ENCODE assay signal across 1 cellular context in the genomic region with DNA sequence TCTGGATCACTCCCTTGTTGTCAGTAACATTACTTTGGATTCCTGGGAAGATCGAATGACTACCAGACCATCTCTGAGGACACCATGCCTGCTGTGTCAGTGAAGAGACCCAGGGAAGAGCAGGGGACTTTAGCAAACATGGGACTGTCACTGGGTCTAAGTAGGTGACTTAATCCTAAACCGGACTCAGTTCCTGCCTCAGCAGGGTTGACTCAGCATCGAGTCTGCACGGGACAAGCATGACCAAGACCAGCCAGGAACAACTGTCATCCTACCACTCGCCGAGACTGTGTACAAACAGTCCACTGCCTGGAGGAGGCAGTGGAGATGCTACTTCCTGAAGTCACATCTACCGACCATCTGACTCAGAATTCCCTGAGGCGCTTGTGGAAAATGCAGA.
TF ChIP-seq lines count a peak whose summit lies in the region.

No MANE protein-coding gene starts in this region.

TF ChIP-seq in HepG2, 621 proteins besides CTCF, POLR2A, EP300 and RAD21 (continued from another document and continues in another):
- no peak for TF ChIP-seq MTA3 (CRISPR knock-in tag; IDR thresholded peaks at IDR 0.05)
- TF ChIP-seq SMAD3 (CRISPR knock-in tag; IDR thresholded peaks at IDR 0.05) = no peak
- no peak for TF ChIP-seq JUND (CRISPR knock-in tag; IDR thresholded peaks at IDR 0.05)
- TF ChIP-seq CREM (IDR thresholded peaks at IDR 0.05) = no peak
- no peak for TF ChIP-seq CREM (CRISPR knock-in tag; IDR thresholded peaks at IDR 0.05)
- TF ChIP-seq SALL1 (CRISPR knock-in tag; IDR thresholded peaks at IDR 0.05) = 0 out of 2 replicates have a peak, but pooled peaks have one; percentile 28
- no peak for TF ChIP-seq ZNF563 (CRISPR knock-in tag; IDR thresholded peaks at IDR 0.05)
- no peak for TF ChIP-seq HIVEP1 (CRISPR knock-in tag; IDR thresholded peaks at IDR 0.05)
- TF ChIP-seq, protein P1, sequence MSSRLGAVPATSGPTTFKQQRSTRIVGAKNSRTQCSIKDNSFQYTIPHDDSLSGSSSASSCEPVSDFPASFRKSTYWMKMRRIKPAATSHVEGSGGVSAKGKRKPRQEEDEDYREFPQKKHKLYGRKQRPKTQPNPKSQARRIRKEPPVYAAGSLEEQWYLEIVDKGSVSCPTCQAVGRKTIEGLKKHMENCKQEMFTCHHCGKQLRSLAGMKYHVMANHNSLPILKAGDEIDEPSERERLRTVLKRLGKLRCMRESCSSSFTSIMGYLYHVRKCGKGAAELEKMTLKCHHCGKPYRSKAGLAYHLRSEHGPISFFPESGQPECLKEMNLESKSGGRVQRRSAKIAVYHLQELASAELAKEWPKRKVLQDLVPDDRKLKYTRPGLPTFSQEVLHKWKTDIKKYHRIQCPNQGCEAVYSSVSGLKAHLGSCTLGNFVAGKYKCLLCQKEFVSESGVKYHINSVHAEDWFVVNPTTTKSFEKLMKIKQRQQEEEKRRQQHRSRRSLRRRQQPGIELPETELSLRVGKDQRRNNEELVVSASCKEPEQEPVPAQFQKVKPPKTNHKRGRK (CRISPR knock-in tag; IDR thresholded peaks at IDR 0.05) = no peak
- TF ChIP-seq FLYWCH1 (CRISPR knock-in tag; IDR thresholded peaks at IDR 0.05) = no peak
- peak; percentile 44; the same call in 1 of the 2 replicates for TF ChIP-seq GABPB1 (CRISPR knock-in tag; IDR thresholded peaks at IDR 0.05)
- TF ChIP-seq, protein P2, sequence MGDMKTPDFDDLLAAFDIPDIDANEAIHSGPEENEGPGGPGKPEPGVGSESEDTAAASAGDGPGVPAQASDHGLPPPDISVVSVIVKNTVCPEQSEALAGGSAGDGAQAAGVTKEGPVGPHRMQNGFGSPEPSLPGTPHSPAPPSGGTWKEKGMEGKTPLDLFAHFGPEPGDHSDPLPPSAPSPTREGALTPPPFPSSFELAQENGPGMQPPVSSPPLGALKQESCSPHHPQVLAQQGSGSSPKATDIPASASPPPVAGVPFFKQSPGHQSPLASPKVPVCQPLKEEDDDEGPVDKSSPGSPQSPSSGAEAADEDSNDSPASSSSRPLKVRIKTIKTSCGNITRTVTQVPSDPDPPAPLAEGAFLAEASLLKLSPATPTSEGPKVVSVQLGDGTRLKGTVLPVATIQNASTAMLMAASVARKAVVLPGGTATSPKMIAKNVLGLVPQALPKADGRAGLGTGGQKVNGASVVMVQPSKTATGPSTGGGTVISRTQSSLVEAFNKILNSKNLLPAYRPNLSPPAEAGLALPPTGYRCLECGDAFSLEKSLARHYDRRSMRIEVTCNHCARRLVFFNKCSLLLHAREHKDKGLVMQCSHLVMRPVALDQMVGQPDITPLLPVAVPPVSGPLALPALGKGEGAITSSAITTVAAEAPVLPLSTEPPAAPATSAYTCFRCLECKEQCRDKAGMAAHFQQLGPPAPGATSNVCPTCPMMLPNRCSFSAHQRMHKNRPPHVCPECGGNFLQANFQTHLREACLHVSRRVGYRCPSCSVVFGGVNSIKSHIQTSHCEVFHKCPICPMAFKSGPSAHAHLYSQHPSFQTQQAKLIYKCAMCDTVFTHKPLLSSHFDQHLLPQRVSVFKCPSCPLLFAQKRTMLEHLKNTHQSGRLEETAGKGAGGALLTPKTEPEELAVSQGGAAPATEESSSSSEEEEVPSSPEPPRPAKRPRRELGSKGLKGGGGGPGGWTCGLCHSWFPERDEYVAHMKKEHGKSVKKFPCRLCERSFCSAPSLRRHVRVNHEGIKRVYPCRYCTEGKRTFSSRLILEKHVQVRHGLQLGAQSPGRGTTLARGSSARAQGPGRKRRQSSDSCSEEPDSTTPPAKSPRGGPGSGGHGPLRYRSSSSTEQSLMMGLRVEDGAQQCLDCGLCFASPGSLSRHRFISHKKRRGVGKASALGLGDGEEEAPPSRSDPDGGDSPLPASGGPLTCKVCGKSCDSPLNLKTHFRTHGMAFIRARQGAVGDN (CRISPR knock-in tag; IDR thresholded peaks at IDR 0.05) = no peak
- TF ChIP-seq, protein P3, sequence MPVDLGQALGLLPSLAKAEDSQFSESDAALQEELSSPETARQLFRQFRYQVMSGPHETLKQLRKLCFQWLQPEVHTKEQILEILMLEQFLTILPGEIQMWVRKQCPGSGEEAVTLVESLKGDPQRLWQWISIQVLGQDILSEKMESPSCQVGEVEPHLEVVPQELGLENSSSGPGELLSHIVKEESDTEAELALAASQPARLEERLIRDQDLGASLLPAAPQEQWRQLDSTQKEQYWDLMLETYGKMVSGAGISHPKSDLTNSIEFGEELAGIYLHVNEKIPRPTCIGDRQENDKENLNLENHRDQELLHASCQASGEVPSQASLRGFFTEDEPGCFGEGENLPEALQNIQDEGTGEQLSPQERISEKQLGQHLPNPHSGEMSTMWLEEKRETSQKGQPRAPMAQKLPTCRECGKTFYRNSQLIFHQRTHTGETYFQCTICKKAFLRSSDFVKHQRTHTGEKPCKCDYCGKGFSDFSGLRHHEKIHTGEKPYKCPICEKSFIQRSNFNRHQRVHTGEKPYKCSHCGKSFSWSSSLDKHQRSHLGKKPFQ (CRISPR knock-in tag; IDR thresholded peaks at IDR 0.05; ENCODE audit: insufficient replicate concordance) = no peak
- TF ChIP-seq, protein P4, sequence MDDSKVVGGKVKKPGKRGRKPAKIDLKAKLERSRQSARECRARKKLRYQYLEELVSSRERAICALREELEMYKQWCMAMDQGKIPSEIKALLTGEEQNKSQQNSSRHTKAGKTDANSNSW (CRISPR knock-in tag; IDR thresholded peaks at IDR 0.05; ENCODE audit: borderline replicate concordance) = no peak
- TF ChIP-seq, protein P5, sequence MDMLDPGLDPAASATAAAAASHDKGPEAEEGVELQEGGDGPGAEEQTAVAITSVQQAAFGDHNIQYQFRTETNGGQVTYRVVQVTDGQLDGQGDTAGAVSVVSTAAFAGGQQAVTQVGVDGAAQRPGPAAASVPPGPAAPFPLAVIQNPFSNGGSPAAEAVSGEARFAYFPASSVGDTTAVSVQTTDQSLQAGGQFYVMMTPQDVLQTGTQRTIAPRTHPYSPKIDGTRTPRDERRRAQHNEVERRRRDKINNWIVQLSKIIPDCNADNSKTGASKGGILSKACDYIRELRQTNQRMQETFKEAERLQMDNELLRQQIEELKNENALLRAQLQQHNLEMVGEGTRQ (IDR thresholded peaks at IDR 0.05; ENCODE audit: low read depth, low read length) = no peak
- TF ChIP-seq, protein P5 (CRISPR knock-in tag; IDR thresholded peaks at IDR 0.05; ENCODE audit: borderline replicate concordance) = no peak
- no peak for TF ChIP-seq ZNF530 (CRISPR knock-in tag; IDR thresholded peaks at IDR 0.05; ENCODE audit: low read depth)
- TF ChIP-seq, protein P6, sequence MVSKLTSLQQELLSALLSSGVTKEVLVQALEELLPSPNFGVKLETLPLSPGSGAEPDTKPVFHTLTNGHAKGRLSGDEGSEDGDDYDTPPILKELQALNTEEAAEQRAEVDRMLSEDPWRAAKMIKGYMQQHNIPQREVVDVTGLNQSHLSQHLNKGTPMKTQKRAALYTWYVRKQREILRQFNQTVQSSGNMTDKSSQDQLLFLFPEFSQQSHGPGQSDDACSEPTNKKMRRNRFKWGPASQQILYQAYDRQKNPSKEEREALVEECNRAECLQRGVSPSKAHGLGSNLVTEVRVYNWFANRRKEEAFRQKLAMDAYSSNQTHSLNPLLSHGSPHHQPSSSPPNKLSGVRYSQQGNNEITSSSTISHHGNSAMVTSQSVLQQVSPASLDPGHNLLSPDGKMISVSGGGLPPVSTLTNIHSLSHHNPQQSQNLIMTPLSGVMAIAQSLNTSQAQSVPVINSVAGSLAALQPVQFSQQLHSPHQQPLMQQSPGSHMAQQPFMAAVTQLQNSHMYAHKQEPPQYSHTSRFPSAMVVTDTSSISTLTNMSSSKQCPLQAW (CRISPR knock-in tag; IDR thresholded peaks at IDR 0.05) = peak; percentile 53; the same call in 1 of the 2 replicates
- TF ChIP-seq PHB2 (IDR thresholded peaks at IDR 0.05; ENCODE audit: partially characterized antibody) = no peak
- no peak for TF ChIP-seq ZNF619 (CRISPR knock-in tag; IDR thresholded peaks at IDR 0.05)
- TF ChIP-seq NFKBIZ (CRISPR knock-in tag; IDR thresholded peaks at IDR 0.05) = no peak
- TF ChIP-seq RXRA (CRISPR knock-in tag; IDR thresholded peaks at IDR 0.05) = no peak
- no peak for TF ChIP-seq RBM22 (optimal IDR thresholded peaks at IDR 0.05; ENCODE audit: low read length)
- TF ChIP-seq CCDC6 (CRISPR knock-in tag; IDR thresholded peaks at IDR 0.05) = no peak
- TF ChIP-seq XRCC5 (optimal IDR thresholded peaks at IDR 0.05; ENCODE audit: low read length) = peak; percentile 22
- no peak for TF ChIP-seq YEATS4 (CRISPR knock-in tag; IDR thresholded peaks at IDR 0.05; ENCODE audit: borderline replicate concordance)
- TF ChIP-seq, protein P7, sequence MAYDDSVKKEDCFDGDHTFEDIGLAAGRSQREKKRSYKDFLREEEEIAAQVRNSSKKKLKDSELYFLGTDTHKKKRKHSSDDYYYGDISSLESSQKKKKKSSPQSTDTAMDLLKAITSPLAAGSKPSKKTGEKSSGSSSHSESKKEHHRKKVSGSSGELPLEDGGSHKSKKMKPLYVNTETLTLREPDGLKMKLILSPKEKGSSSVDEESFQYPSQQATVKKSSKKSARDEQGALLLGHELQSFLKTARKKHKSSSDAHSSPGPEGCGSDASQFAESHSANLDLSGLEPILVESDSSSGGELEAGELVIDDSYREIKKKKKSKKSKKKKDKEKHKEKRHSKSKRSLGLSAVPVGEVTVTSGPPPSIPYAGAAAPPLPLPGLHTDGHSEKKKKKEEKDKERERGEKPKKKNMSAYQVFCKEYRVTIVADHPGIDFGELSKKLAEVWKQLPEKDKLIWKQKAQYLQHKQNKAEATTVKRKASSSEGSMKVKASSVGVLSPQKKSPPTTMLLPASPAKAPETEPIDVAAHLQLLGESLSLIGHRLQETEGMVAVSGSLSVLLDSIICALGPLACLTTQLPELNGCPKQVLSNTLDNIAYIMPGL (CRISPR knock-in tag; IDR thresholded peaks at IDR 0.05; ENCODE audit: borderline replicate concordance in 1 of 2, low read depth in 1 of 2) = no peak
- no peak for TF ChIP-seq FIP1L1 (IDR thresholded peaks at IDR 0.05; ENCODE audit: borderline replicate concordance, insufficient read depth, low read depth, low read length)
- no peak for TF ChIP-seq RFX3 (CRISPR knock-in tag; IDR thresholded peaks at IDR 0.05)
- no peak for TF ChIP-seq BRCA1 (CRISPR knock-in tag; IDR thresholded peaks at IDR 0.05)
- no peak for TF ChIP-seq ZNF510 (CRISPR knock-in tag; IDR thresholded peaks at IDR 0.05; ENCODE audit: low read depth)
- TF ChIP-seq, protein P8, sequence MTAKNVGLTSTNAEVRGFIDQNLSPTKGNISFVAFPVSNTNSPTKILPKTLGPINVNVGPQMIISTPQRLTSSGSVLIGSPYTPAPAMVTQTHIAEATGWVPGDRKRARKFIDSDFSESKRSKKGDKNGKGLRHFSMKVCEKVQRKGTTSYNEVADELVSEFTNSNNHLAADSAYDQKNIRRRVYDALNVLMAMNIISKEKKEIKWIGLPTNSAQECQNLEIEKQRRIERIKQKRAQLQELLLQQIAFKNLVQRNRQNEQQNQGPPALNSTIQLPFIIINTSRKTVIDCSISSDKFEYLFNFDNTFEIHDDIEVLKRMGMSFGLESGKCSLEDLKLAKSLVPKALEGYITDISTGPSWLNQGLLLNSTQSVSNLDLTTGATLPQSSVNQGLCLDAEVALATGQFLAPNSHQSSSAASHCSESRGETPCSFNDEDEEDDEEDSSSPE (CRISPR knock-in tag; IDR thresholded peaks at IDR 0.05) = no peak
- TF ChIP-seq TEAD2 (CRISPR knock-in tag; IDR thresholded peaks at IDR 0.05) = no peak
- TF ChIP-seq NR1H2 (CRISPR knock-in tag; IDR thresholded peaks at IDR 0.05; ENCODE audit: borderline replicate concordance, low read depth) = no peak
- no peak for TF ChIP-seq STAG1 (CRISPR knock-in tag; IDR thresholded peaks at IDR 0.05)
- TF ChIP-seq, protein P9, sequence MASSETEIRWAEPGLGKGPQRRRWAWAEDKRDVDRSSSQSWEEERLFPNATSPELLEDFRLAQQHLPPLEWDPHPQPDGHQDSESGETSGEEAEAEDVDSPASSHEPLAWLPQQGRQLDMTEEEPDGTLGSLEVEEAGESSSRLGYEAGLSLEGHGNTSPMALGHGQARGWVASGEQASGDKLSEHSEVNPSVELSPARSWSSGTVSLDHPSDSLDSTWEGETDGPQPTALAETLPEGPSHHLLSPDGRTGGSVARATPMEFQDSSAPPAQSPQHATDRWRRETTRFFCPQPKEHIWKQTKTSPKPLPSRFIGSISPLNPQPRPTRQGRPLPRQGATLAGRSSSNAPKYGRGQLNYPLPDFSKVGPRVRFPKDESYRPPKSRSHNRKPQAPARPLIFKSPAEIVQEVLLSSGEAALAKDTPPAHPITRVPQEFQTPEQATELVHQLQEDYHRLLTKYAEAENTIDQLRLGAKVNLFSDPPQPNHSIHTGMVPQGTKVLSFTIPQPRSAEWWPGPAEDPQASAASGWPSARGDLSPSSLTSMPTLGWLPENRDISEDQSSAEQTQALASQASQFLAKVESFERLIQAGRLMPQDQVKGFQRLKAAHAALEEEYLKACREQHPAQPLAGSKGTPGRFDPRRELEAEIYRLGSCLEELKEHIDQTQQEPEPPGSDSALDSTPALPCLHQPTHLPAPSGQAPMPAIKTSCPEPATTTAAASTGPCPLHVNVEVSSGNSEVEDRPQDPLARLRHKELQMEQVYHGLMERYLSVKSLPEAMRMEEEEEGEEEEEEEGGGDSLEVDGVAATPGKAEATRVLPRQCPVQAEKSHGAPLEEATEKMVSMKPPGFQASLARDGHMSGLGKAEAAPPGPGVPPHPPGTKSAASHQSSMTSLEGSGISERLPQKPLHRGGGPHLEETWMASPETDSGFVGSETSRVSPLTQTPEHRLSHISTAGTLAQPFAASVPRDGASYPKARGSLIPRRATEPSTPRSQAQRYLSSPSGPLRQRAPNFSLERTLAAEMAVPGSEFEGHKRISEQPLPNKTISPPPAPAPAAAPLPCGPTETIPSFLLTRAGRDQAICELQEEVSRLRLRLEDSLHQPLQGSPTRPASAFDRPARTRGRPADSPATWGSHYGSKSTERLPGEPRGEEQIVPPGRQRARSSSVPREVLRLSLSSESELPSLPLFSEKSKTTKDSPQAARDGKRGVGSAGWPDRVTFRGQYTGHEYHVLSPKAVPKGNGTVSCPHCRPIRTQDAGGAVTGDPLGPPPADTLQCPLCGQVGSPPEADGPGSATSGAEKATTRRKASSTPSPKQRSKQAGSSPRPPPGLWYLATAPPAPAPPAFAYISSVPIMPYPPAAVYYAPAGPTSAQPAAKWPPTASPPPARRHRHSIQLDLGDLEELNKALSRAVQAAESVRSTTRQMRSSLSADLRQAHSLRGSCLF (CRISPR knock-in tag; IDR thresholded peaks at IDR 0.05; ENCODE audit: borderline replicate concordance) = no peak
- TF ChIP-seq ZMYM3 (CRISPR knock-in tag; IDR thresholded peaks at IDR 0.05) = 0 out of 2 replicates have a peak, but pooled peaks have one; percentile 27
- TF ChIP-seq BRD4 (CRISPR knock-in tag; IDR thresholded peaks at IDR 0.05) = no peak
- no peak for TF ChIP-seq SALL2 (CRISPR knock-in tag; IDR thresholded peaks at IDR 0.05)
- TF ChIP-seq, protein P10, sequence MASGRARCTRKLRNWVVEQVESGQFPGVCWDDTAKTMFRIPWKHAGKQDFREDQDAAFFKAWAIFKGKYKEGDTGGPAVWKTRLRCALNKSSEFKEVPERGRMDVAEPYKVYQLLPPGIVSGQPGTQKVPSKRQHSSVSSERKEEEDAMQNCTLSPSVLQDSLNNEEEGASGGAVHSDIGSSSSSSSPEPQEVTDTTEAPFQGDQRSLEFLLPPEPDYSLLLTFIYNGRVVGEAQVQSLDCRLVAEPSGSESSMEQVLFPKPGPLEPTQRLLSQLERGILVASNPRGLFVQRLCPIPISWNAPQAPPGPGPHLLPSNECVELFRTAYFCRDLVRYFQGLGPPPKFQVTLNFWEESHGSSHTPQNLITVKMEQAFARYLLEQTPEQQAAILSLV (CRISPR knock-in tag; IDR thresholded peaks at IDR 0.05; ENCODE audit: borderline replicate concordance) = no peak
- peak; percentile 68 for TF ChIP-seq FOSL2 (CRISPR knock-in tag; IDR thresholded peaks at IDR 0.05)
- no peak for TF ChIP-seq GATAD1 (CRISPR knock-in tag; IDR thresholded peaks at IDR 0.05)
